In genomic region chr2:111747410-111748115, GRCh38 we compare ENCODE assay signal across 8 cellular contexts.
A peak's percentile ranks its signal among the peaks of the same experiment; 100 is the strongest.
DNase-seq lines count a peak whose midpoint lies in the region; ATAC-seq and TF ChIP-seq lines count a peak whose summit lies in the region.
"Not testable (repeated sequence)": the region's sequence is repeated elsewhere in the genome, so short reads cannot be mapped to it uniquely, and the experiment has no call there.

No MANE protein-coding gene starts in this region.

- not testable (repeated sequence) for H3K9me3 Mint-ChIP-seq in chondrocyte (ENCODE audit: low read depth)

- not testable (repeated sequence) for H3K36me3 ChIP-seq in OCI-LY7 (ENCODE audit: insufficient read depth, low read length); upper lobe of left lung

- DNase-seq in OCI-LY7 (ENCODE audit: low spot score) (peak; percentile 19), left kidney (ENCODE audit: low read depth, low spot score) (peak; percentile 7), upper lobe of left lung (peak in 1 of 2 donors; percentile 53)
- peak; percentile 64 for DNase-seq in activated CD8-positive, alpha-beta memory T cell treated with anti-CD3 and anti-CD28 coated beads, Interleukin-2, amount 50 U/mL, for 4 hours
- DNase-seq in chondrocyte (ENCODE audit: low spot score), result not testable (repeated sequence)
- DNase-seq in stimulated activated CD4-positive, alpha-beta T cell treated with anti-CD3 and anti-CD28 coated beads, Interleukin-15, amount 100 ng/mL, for 24 hours, result peak; percentile 82

- not testable (repeated sequence) for H3K27ac ChIP-seq in OCI-LY7 (ENCODE audit: low read depth, low read length, poor library complexity, severe bottlenecking); upper lobe of left lung

- H3K27ac Mint-ChIP-seq in chondrocyte (ENCODE audit: unreplicated experiment), result not testable (repeated sequence)

- H3K4me1 ChIP-seq in OCI-LY7 (ENCODE audit: insufficient read depth, low read length, poor library complexity, severe bottlenecking); upper lobe of left lung: not testable (repeated sequence)

- not testable (repeated sequence) for H3K4me3 ChIP-seq in OCI-LY7 (ENCODE audit: low read depth, low read length, poor library complexity, severe bottlenecking); upper lobe of left lung

- TF ChIP-seq CTCF in OCI-LY7 (conservative IDR thresholded peaks at IDR 0.05; ENCODE audit: low read length) (peak; percentile 63), chondrocyte (IDR thresholded peaks at IDR 0.05) (peak; percentile 78), upper lobe of left lung (IDR thresholded peaks at IDR 0.05) (peak in 4 of 6 experiments; percentile 21 to 60 (median 32))

- TF ChIP-seq EP300 in upper lobe of left lung (IDR thresholded peaks at IDR 0.05), result not testable (repeated sequence)

- intact Hi-C loops in OCI-LY7 (cut with micrococcal nuclease; ENCODE audit: unreplicated experiment), result not testable (repeated sequence)

- not testable (repeated sequence) for H3K9me3 ChIP-seq in OCI-LY7 (ENCODE audit: low read length); upper lobe of left lung

- TF ChIP-seq POLR2A in upper lobe of left lung (IDR thresholded peaks at IDR 0.05), result not testable (repeated sequence)

- not testable (repeated sequence) for H3K27me3 Mint-ChIP-seq in chondrocyte (ENCODE audit: low read depth)

- H3K4me1 Mint-ChIP-seq in chondrocyte (ENCODE audit: low read depth), result not testable (repeated sequence)

- 48 to 68% methylated on average over 3 to 4 of the region's 23 CpGs for WGBS in upper lobe of left lung, 2 donors

- H3K4me2 ChIP-seq in OCI-LY7 (ENCODE audit: low read length), result not testable (repeated sequence)

- H3K4me3 Mint-ChIP-seq in chondrocyte (ENCODE audit: unreplicated experiment), result not testable (repeated sequence)

- not testable (repeated sequence) for H3K79me2 ChIP-seq in OCI-LY7 (ENCODE audit: insufficient read depth, low read depth, low read length)

- not testable (repeated sequence) for H2AFZ ChIP-seq in OCI-LY7 (ENCODE audit: low read length)

- BruUV-seq in OCI-LY7 (replicated peaks; lab: Mats Ljungman, UMichigan), result not testable (repeated sequence)

- ATAC-seq in GM18502 (IDR thresholded peaks at IDR 0.05; ENCODE audit: poor library complexity, unreplicated experiment) (peak; percentile 83), HG02678 (IDR thresholded peaks at IDR 0.05; ENCODE audit: unreplicated experiment) (peak; percentile 91), upper lobe of left lung (ENCODE audit: low FRiP score in 2 of 2) (peak; percentile 86 to 88)

- POLR2A ChIA-PET in OCI-LY7 (lab: Charles Lee), result not testable (repeated sequence)

- H3K36me3 Mint-ChIP-seq in chondrocyte (ENCODE audit: low read depth), result not testable (repeated sequence)

- CTCF ChIA-PET in OCI-LY7 (lab: Charles Lee; ENCODE audit: unreplicated experiment), result not testable (repeated sequence)

- not testable (repeated sequence) for H4K20me1 ChIP-seq in OCI-LY7 (ENCODE audit: insufficient read depth, low read length)

- not testable (repeated sequence) for H3K9me2 ChIP-seq in OCI-LY7 (ENCODE audit: insufficient read depth, low read length)

- not testable (repeated sequence) for H3K27me3 ChIP-seq in upper lobe of left lung
